ENCODE assay signal across 8 cellular contexts in genomic region chr12:120468271-120468845, GRCh38. TPM values are rescaled to one million over a fixed set of nuclear protein-coding genes. Genes with fewer than 3 reads are reported as not detected.
DNase-seq lines count a peak whose midpoint lies in the region; ATAC-seq and TF ChIP-seq lines count a peak whose summit lies in the region.

No MANE protein-coding gene starts in this region.

- H3K27me3 ChIP-seq in MM.1S (replicated peaks; ENCODE audit: insufficient read depth, low read length) = no peaks in the 10 kb centered on the region

- DNase-seq in stimulated activated CD4-positive, alpha-beta T cell treated with anti-CD3 and anti-CD28 coated beads, Interleukin-4, amount 100 ng/mL, for 1 hour = peak; percentile 18
- no peak for DNase-seq in stimulated activated CD4-positive, alpha-beta T cell treated with anti-CD3 and anti-CD28 coated beads, Interleukin-4, amount 100 ng/mL, for 4 hours
- DNase-seq in MM.1S = no peak
- no peak for DNase-seq in activated T-cell treated with anti-CD3 and anti-CD28 coated beads, Interleukin-2, amount 50 U/mL, for 4 hours
- DNase-seq in foreskin fibroblast = peak; percentile 50 to 75
- DNase-seq in omental fat pad (ENCODE audit: low spot score) = peak; percentile 29

- H4K20me1 ChIP-seq in MM.1S (ENCODE audit: insufficient read depth, low read length) = no peaks in the 10 kb centered on the region

- H3F3A ChIP-seq in MM.1S (ENCODE audit: insufficient read depth, low read length) = 0 out of 2 replicates have a peak, but pooled peaks cover 3% of the 10 kb centered on the region

- H2AFZ ChIP-seq in MM.1S (ENCODE audit: low read length) = no peak overlapping the region

- no peaks in the 10 kb centered on the region for H3K36me3 ChIP-seq in MM.1S (replicated peaks; ENCODE audit: insufficient read depth, low read length)

- H3K9me3 Mint-ChIP-seq in activated T-cell treated with anti-CD3 and anti-CD28 coated beads, Interleukin-2, amount 50 U/mL, for 4 hours = no peaks in the 10 kb centered on the region

- H3K4me3 Mint-ChIP-seq in activated T-cell treated with anti-CD3 and anti-CD28 coated beads, Interleukin-2, amount 50 U/mL, for 4 hours = peak overlapping the region; percentile 92

- H3K27ac ChIP-seq in MM.1S (ENCODE audit: low read length) = peak overlapping the region; percentile 52; the same call in 1 of the 2 replicates

- no peak for TF ChIP-seq CTCF in MM.1S (IDR thresholded peaks at IDR 0.05; ENCODE audit: low read length)
- TF ChIP-seq CTCF in foreskin fibroblast (IDR thresholded peaks at IDR 0.05; ENCODE audit: low read depth, low read length) = no peak
- TF ChIP-seq CTCF in omental fat pad (IDR thresholded peaks at IDR 0.05) = no peak

- H3K9me2 ChIP-seq in MM.1S (replicated peaks; ENCODE audit: insufficient read depth, low read length) = no peaks in the 10 kb centered on the region

- H3K4me1 ChIP-seq in MM.1S (ENCODE audit: low read length) = no peaks in the 10 kb centered on the region

- H3K27me3 Mint-ChIP-seq in activated T-cell treated with anti-CD3 and anti-CD28 coated beads, Interleukin-2, amount 50 U/mL, for 4 hours (ENCODE audit: low read depth) = no peaks in the 10 kb centered on the region

- H3K4me2 ChIP-seq in MM.1S (ENCODE audit: low read depth, low read length) = peak overlapping the region; percentile 54

- H3K4me3 ChIP-seq in MM.1S (ENCODE audit: low read length) (peak overlapping the region; percentile 79), foreskin fibroblast (ENCODE audit: low read depth in 1 of 2, low read length in 2 of 2) (peak overlapping the region; percentile 88 to 92)

- peaks cover 56% of the 10 kb centered on the region for H3K79me2 ChIP-seq in MM.1S (ENCODE audit: low read length)

- no peak for ATAC-seq in activated T-cell treated with anti-CD3 and anti-CD28 coated beads, Interleukin-2, amount 50 U/mL, for 4 hours
- ATAC-seq in omental fat pad (ENCODE audit: low FRiP score) (peak; percentile 27), HG03097 (IDR thresholded peaks at IDR 0.05; ENCODE audit: low FRiP score, unreplicated experiment) (no peak), GM21423 (IDR thresholded peaks at IDR 0.05; ENCODE audit: unreplicated experiment) (no peak)

- peak overlapping the region; percentile 73; the same call in 1 of the 2 replicates for H3K9ac ChIP-seq in MM.1S (ENCODE audit: low read length)

- H3K9me3 ChIP-seq in MM.1S (replicated peaks; ENCODE audit: insufficient read depth, low read length) = no peaks in the 10 kb centered on the region

- H3K4me1 Mint-ChIP-seq in activated T-cell treated with anti-CD3 and anti-CD28 coated beads, Interleukin-2, amount 50 U/mL, for 4 hours (ENCODE audit: low read depth) = peaks cover 36% of the 10 kb centered on the region

- peaks cover 28% of the 10 kb centered on the region for H3K36me3 Mint-ChIP-seq in activated T-cell treated with anti-CD3 and anti-CD28 coated beads, Interleukin-2, amount 50 U/mL, for 4 hours (ENCODE audit: insufficient read depth)

RNA-seq across cellular contexts. Expression of gene SRSF9, which starts 1.2 kb away (rescaled TPM):
- 100 to 1,000 TPM; 259 to 288 (median 272) TPM for total RNA-seq in activated T-cell treated with anti-CD3 and anti-CD28 coated beads, Interleukin-2, amount 50 U/mL, for 4 hours
- 10 to 100 TPM; 62.3 to 88.7 (median 71.4) TPM for total RNA-seq in omental fat pad

RNA-seq across cellular contexts. Expression of gene GATC, which starts 22.1 kb away (rescaled TPM):
- total RNA-seq in activated T-cell treated with anti-CD3 and anti-CD28 coated beads, Interleukin-2, amount 50 U/mL, for 4 hours = 10 to 100 TPM; 47.6 to 58.0 (median 55.1) TPM
- 10 to 100 TPM; 22.8 to 30.7 (median 24.2) TPM for total RNA-seq in omental fat pad

RNA-seq across cellular contexts. Expression of gene TRIAP1, which starts 22.2 kb away (rescaled TPM):
- total RNA-seq in activated T-cell treated with anti-CD3 and anti-CD28 coated beads, Interleukin-2, amount 50 U/mL, for 4 hours = 10 to 100 TPM; 60.7 to 68.9 (median 66.4) TPM
- 10 to 100 TPM; 11.3 to 21.6 (median 16.2) TPM for total RNA-seq in omental fat pad

RNA-seq across cellular contexts. Expression of gene DYNLL1, which starts 27.6 kb away (rescaled TPM):
- total RNA-seq in activated T-cell treated with anti-CD3 and anti-CD28 coated beads, Interleukin-2, amount 50 U/mL, for 4 hours = 100 to 1,000 TPM; 243 to 252 (median 248) TPM
- 100 to 1,000 TPM; 142 to 209 (median 175) TPM for total RNA-seq in omental fat pad

RNA-seq across cellular contexts. Expression of gene COX6A1, which starts 30.4 kb away (rescaled TPM):
- total RNA-seq in activated T-cell treated with anti-CD3 and anti-CD28 coated beads, Interleukin-2, amount 50 U/mL, for 4 hours = 100 to 1,000 TPM; 495 to 510 (median 508) TPM
- total RNA-seq in omental fat pad = 100 to 1,000 TPM; 374 to 751 (median 529) TPM

Comparison
In these comparisons a context has a peak if more than half of its experiments do, and no peak if none do; other contexts are left out.
1. DNase-seq: peak in stimulated activated CD4-positive, alpha-beta T cell treated with anti-CD3 and anti-CD28 coated beads, Interleukin-4, amount 100 ng/mL, for 1 hour (single experiment), foreskin fibroblast (2 of 2) and omental fat pad (single experiment); none in stimulated activated CD4-positive, alpha-beta T cell treated with anti-CD3 and anti-CD28 coated beads, Interleukin-4, amount 100 ng/mL, for 4 hours (0 of 2), MM.1S (single experiment) and activated T-cell treated with anti-CD3 and anti-CD28 coated beads, Interleukin-2, amount 50 U/mL, for 4 hours (single experiment).